In genomic region chr12:94262228-94263010, GRCh38 we compare ENCODE assay signal across 9 cellular contexts.
DNase-seq lines count a peak whose midpoint lies in the region; TF ChIP-seq lines count a peak whose summit lies in the region.
"Had no signal": no experiment of that assay in that cellular context is flagged by ENCODE, and none has a peak within 500 bp of the region (broad histone marks: within the 10 kb centered on the region; RNA-seq: fewer than 3 reads in every experiment).

No MANE protein-coding gene starts in this region.

- H3K27me3 Mint-ChIP-seq in H9 (ENCODE audit: low read depth): peaks cover 13% of the 10 kb centered on the region

- H3K4me3 ChIP-seq in cardiac fibroblast (replicated peaks in 1 of 2; ENCODE audit: low read depth in 2 of 2, low read length in 2 of 2): peak overlapping the region; percentile 55 to 62
- peak overlapping the region; percentile 30 to 52 (median 43) for H3K4me3 ChIP-seq in liver (ENCODE audit: low read depth in 1 of 3, low read length in 3 of 3)

- no peak overlapping the region for H2BK120ac ChIP-seq in H9 (ENCODE audit: low read depth, low read length, poor library complexity, severe bottlenecking)

- H2AFZ ChIP-seq in H9 (ENCODE audit: low read length): no peak overlapping the region

- no peak overlapping the region for H3K56ac ChIP-seq in H9 (ENCODE audit: insufficient read length, low read depth, low read length)

- H3K4me1 ChIP-seq in H9 (ENCODE audit: insufficient read depth, low read length): peaks cover 18% of the 10 kb centered on the region; the same call in 1 of the 2 replicates
- no peaks in the 10 kb centered on the region for H3K4me1 ChIP-seq in liver (ENCODE audit: control insufficient read depth in 4 of 4, insufficient read depth in 4 of 4, low read length in 3 of 4)

- no peak overlapping the region for H3T11ph ChIP-seq in H9 (ENCODE audit: low read length)

- H2BK15ac ChIP-seq in H9 (ENCODE audit: low read depth, low read length): no peak overlapping the region

- peaks cover 0 to 9% (median 4%) of the 10 kb centered on the region in 3 experiments; a peak in 4 of 7 replicates for H3K36me3 Mint-ChIP-seq in H9 (ENCODE audit: insufficient read depth in 1 of 3, low read depth in 3 of 3)

- no peaks in the 10 kb centered on the region for H4K20me1 ChIP-seq in H9 (ENCODE audit: control insufficient read depth, insufficient read depth, insufficient read length)

- H3K18ac ChIP-seq in H9 (ENCODE audit: insufficient read length, low read depth, low read length): no peak overlapping the region

- no peaks in the 10 kb centered on the region for H3K9me3 ChIP-seq in H9 (ENCODE audit: control insufficient read depth, low read depth, low read length)
- H3K9me3 ChIP-seq in liver (ENCODE audit: control insufficient read depth in 4 of 4, low read length in 3 of 4): no peaks in the 10 kb centered on the region

- H3K36me3 ChIP-seq in liver (ENCODE audit: control insufficient read depth in 4 of 4, insufficient read depth in 3 of 4, low read depth in 1 of 4, low read length in 3 of 4): no peaks in the 10 kb centered on the region

- no peak overlapping the region for H4K5ac ChIP-seq in H9 (ENCODE audit: insufficient read length, low read depth, low read length)

- no peaks in the 10 kb centered on the region for H3K79me2 ChIP-seq in H9 (ENCODE audit: insufficient read depth, low read length)

- H3K4me3 Mint-ChIP-seq in H9: peak overlapping the region in 1 of 2 experiments; percentile 44; a peak in 3 of 5 replicates
- H3K4me3 Mint-ChIP-seq: neural crest cell had no signal

- no peak overlapping the region for H4K8ac ChIP-seq in H9 (replicated peaks; ENCODE audit: insufficient read length, low read depth, low read length)

- no peak overlapping the region for H3K4me2 ChIP-seq in H9 (ENCODE audit: insufficient read depth, insufficient read length, low read length)

- H3K79me1 ChIP-seq in H9 (ENCODE audit: insufficient read depth, low read depth, low read length, poor library complexity, severe bottlenecking): no peaks in the 10 kb centered on the region

- no peak overlapping the region for H2BK5ac ChIP-seq in H9 (ENCODE audit: insufficient read length, low read length)

- H4K91ac ChIP-seq in H9 (ENCODE audit: insufficient read length, low read depth, low read length): no peak overlapping the region

- peaks cover 0 to 2% of the 10 kb centered on the region in 2 experiments; a peak in 2 of 5 replicates for H3K9me3 Mint-ChIP-seq in H9
- H3K9me3 Mint-ChIP-seq: neural crest cell had no signal

- peak overlapping the region; percentile 47 for H2BK12ac ChIP-seq in H9 (ENCODE audit: insufficient read length, low read depth, low read length)

- no peak overlapping the region for H2BK20ac ChIP-seq in H9 (ENCODE audit: low read depth, low read length, poor library complexity, severe bottlenecking)

- H3K27ac ChIP-seq in H9 (ENCODE audit: insufficient read length, low read depth, low read length): no peak overlapping the region
- H3K27ac ChIP-seq in liver (ENCODE audit: low read depth in 1 of 2, low read length in 2 of 2): peak overlapping the region; percentile 49 to 51

- H3K4me1 Mint-ChIP-seq in H9: peaks cover 59 to 61% of the 10 kb centered on the region in 2 experiments

- H3K14ac ChIP-seq in H9 (ENCODE audit: insufficient read depth, low read length): no peak overlapping the region

- H3K23ac ChIP-seq in H9 (ENCODE audit: insufficient read length, low read depth, low read length): no peak overlapping the region

- DNase-seq in ELR (ENCODE audit: low read depth): peak; percentile 84
- DNase-seq in H9: no peak
- DNase-seq in NCI-H1105 (lab: John Stamatoyannopoulos, UW): peak; percentile 64
- DNase-seq in activated CD4-positive, CD25-positive, alpha-beta regulatory T cell (lab: John Stamatoyannopoulos, UW): peak; percentile 24 to 48 (median 36)
- DNase-seq in cardiac fibroblast (ENCODE audit: low read depth in 2 of 2): peak; percentile 93 to 99
- DNase-seq in stimulated activated CD4-positive, alpha-beta T cell treated with anti-CD3 and anti-CD28 coated beads, Interleukin-4, amount 100 ng/mL, for 24 hours: peak; percentile 74
- no peak for DNase-seq in NCI-H1092 treated with DMSO at 0.1 percent for 48 hours (lab: John Stamatoyannopoulos, UW)

- no peaks in the 10 kb centered on the region for H3K27me3 ChIP-seq in H9 (ENCODE audit: insufficient read depth, low read length)
- H3K27me3 ChIP-seq in liver (ENCODE audit: control insufficient read depth in 4 of 4, insufficient read depth in 4 of 4, low read length in 3 of 4): no peaks in the 10 kb centered on the region

- H3K4ac ChIP-seq in H9 (ENCODE audit: low read depth, low read length): no peak overlapping the region

- TF ChIP-seq RAD21 in liver (IDR thresholded peaks at IDR 0.05): no peak

- H3K27ac Mint-ChIP-seq in H9: peak overlapping the region in 2 of 3 experiments; percentile 39 to 99; a peak in 4 of 7 replicates

- no peak overlapping the region for H3K9ac ChIP-seq in H9 (ENCODE audit: extremely low read depth, insufficient read length, low read length)
- H3K9ac ChIP-seq in liver (ENCODE audit: low read depth in 1 of 2, low read length in 2 of 2): peak overlapping the region in 1 of 2 donors; percentile 58

- no CpG with 5 or more reads among the region's 17 CpGs for WGBS in H9 (ENCODE audit: extremely low coverage, insufficient read length, low lambda C conversion rate)
- 61% methylated on average over 17 of the region's 17 CpGs for WGBS in liver

- no peaks in the 10 kb centered on the region for H3K23me2 ChIP-seq in H9 (ENCODE audit: insufficient read length, low read depth, low read length, poor library complexity, severe bottlenecking)

- no peak overlapping the region for H2AK5ac ChIP-seq in H9 (ENCODE audit: insufficient read length, low read length)

- TF ChIP-seq CTCF in H9 (conservative IDR thresholded peaks at IDR 0.05) (no peak), cardiac fibroblast (IDR thresholded peaks at IDR 0.05; ENCODE audit: low read depth, low read length) (no peak), liver (IDR thresholded peaks at IDR 0.05; ENCODE audit: low read depth, low read length, missing input control) (no peak)

TF ChIP-seq in liver, 16 proteins besides CTCF, POLR2A, EP300 and RAD21:
- TF ChIP-seq EGR1 (IDR thresholded peaks at IDR 0.05; ENCODE audit: low read depth in 2 of 2): peak in 1 of 2 donors; percentile 8
- no peak for TF ChIP-seq JUND (IDR thresholded peaks at IDR 0.05)
- TF ChIP-seq NR2F2 (IDR thresholded peaks at IDR 0.05): peak; percentile 9
TF ChIP-seq in liver: peak in this region for 2.

Comparison
In these comparisons a context has a peak if more than half of its experiments do, and no peak if none do; other contexts are left out.
1. DNase-seq: peak in ELR (single experiment), NCI-H1105 (single experiment), activated CD4-positive, CD25-positive, alpha-beta regulatory T cell (4 of 4), cardiac fibroblast (2 of 2) and stimulated activated CD4-positive, alpha-beta T cell treated with anti-CD3 and anti-CD28 coated beads, Interleukin-4, amount 100 ng/mL, for 24 hours (single experiment); none in H9 (single experiment) and NCI-H1092 treated with DMSO at 0.1 percent for 48 hours (single experiment).